In the genomic region with DNA sequence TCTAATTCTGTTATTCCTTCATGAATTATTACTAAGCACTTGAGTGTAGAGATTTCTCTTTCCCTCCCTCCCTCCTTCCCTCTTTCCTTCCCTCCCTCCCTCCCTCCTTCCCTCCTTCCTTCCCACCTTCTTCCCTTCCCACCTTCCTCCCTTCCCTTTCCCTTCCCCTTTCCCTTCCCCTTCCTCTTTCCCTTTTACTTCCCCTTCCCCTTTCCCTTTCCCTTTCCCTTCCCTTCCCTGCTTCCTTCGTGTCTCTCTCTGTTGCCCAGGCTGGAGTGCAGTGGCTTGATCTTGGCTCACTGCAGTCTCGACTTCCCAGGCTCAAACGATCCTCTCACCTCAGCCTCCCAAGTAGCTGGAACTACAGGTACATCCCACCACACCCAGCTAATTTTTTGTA, we compare ENCODE assay signal across 27 cellular contexts. TPM values are rescaled to one million over a fixed set of nuclear protein-coding genes. Genes with fewer than 3 reads are reported as not detected.
"Had no signal": no experiment of that assay in that cellular context is flagged by ENCODE, and none has a peak within 500 bp of the region (broad histone marks: within the 10 kb centered on the region; RNA-seq: fewer than 3 reads in every experiment).

No MANE protein-coding gene starts in this region.

- H3K4me3 ChIP-seq: stomach, suprapubic skin, testis, thoracic aorta, thyroid gland, tibial artery, tibial nerve, transverse colon, upper lobe of left lung, upper lobe of right lung, uterus, vagina had no signal

- ATAC-seq: stimulated activated effector memory CD8-positive, alpha-beta T cell treated with anti-CD3 and anti-CD28 coated beads, Interleukin-12 subunit alpha, Interleukin-12 subunit beta, amount 100 ng/mL, for 72 hours; stimulated activated memory B cell treated with anti-CD40 and anti-IgM and Interleukin-4, amounts not matched to agents 10 μg/mL and 1 μg/mL and 100 μg/mL, for 72 hours; stimulated activated naive B cell treated with anti-CD40 and anti-IgM and Interleukin-4, amounts not matched to agents 10 μg/mL and 1 μg/mL and 100 μg/mL, for 72 hours; stimulated activated naive CD8-positive, alpha-beta T cell treated with anti-CD3 and anti-CD28 coated beads, Interleukin-15, amount 100 ng/mL, for 72 hours; stimulated activated naive CD8-positive, alpha-beta T cell treated with anti-CD3 and anti-CD28 coated beads, Interleukin-15, Interleukin-2, amounts not matched to agents 100 U/mL and 50 U/mL, for 24 hours; upper lobe of right lung had no signal

- H3K27ac ChIP-seq: stomach, suprapubic skin, testis, thoracic aorta, thyroid gland, tibial artery, tibial nerve, transverse colon, upper lobe of left lung, upper lobe of right lung, uterus, vagina had no signal

- H3K4me1 ChIP-seq: stomach, suprapubic skin, testis, thyroid gland, tibial artery, tibial nerve, transverse colon, upper lobe of left lung, upper lobe of right lung, uterus, vagina had no signal

- DNase-seq: stimulated activated CD4-positive, alpha-beta T cell treated with anti-CD3 and anti-CD28 coated beads, Interleukin-2, amount 100 ng/mL, for 48 hours; stimulated activated CD4-positive, alpha-beta T cell treated with anti-CD3 and anti-CD28 coated beads, Interleukin-4, amount 100 ng/mL, for 1 hour; stimulated activated CD4-positive, alpha-beta T cell treated with anti-CD3 and anti-CD28 coated beads, Interleukin-4, amount 100 ng/mL, for 24 hours; stimulated activated CD4-positive, alpha-beta T cell treated with anti-CD3 and anti-CD28 coated beads, Interleukin-4, amount 100 ng/mL, for 4 hours; stimulated activated CD8-positive, alpha-beta memory T cell treated with anti-CD3 and anti-CD28 coated beads, Interleukin-4, amount 100 ng/mL, for 48 hours; stimulated activated naive B cell treated with anti-CD40 and anti-IgM and Interleukin-4, amounts not matched to agents 10 μg/mL and 1 μg/mL and 100 μg/mL, for 72 hours; stimulated activated naive CD4-positive, alpha-beta T cell; stimulated activated naive CD4-positive, alpha-beta T cell treated with Interleukin-2 at 50 U/mL for 16 hours; stimulated activated naive CD8-positive, alpha-beta T cell treated with anti-CD3 and anti-CD28 coated beads, Interleukin-15, amount 100 ng/mL, for 72 hours; stimulated activated naive CD8-positive, alpha-beta T cell treated with anti-CD3 and anti-CD28 coated beads, Interleukin-15, Interleukin-2, amounts not matched to agents 100 U/mL and 50 U/mL, for 24 hours; stomach; substantia nigra; testis; thyroid gland; tibial artery; transverse colon; trophoblast cell; upper lobe of left lung; upper lobe of right lung; uterus had no signal

- H3K27me3 ChIP-seq: stomach, suprapubic skin, testis, thyroid gland, tibial artery, tibial nerve, transverse colon, upper lobe of left lung, upper lobe of right lung, uterus, vagina had no signal

- H3K9me3 ChIP-seq: stomach, suprapubic skin, testis, thoracic aorta, thyroid gland, tibial artery, tibial nerve, transverse colon, upper lobe of left lung, upper lobe of right lung, uterus, vagina had no signal

- H3K36me3 ChIP-seq: suprapubic skin, thoracic aorta, thyroid gland, tibial artery, tibial nerve, transverse colon, upper lobe of left lung, upper lobe of right lung, uterus, vagina had no signal

RNA-seq across cellular contexts. Expression of gene RAB40AL, which starts 49.4 kb away (rescaled TPM):
- polyA plus RNA-seq: urinary bladder had no signal
